ENCODE assay signal across 20 cellular contexts in genomic region chr5:78968781-78969180, GRCh38. TPM values are rescaled to one million over a fixed set of nuclear protein-coding genes. Genes with fewer than 3 reads are reported as not detected.
DNase-seq lines count a peak whose midpoint lies in the region; ATAC-seq and TF ChIP-seq lines count a peak whose summit lies in the region.
"Had no signal": no experiment of that assay in that cellular context is flagged by ENCODE, and none has a peak within 500 bp of the region (broad histone marks: within the 10 kb centered on the region; RNA-seq: fewer than 3 reads in every experiment).

No MANE protein-coding gene starts in this region.

- no peak overlapping the region for H3K27ac ChIP-seq in mesendoderm (ENCODE audit: low read depth, low read length)
- no peak overlapping the region for H3K27ac ChIP-seq in neuronal stem cell (replicated peaks; ENCODE audit: low read length)
- H3K27ac ChIP-seq in uterus: peak overlapping the region; percentile 38 to 43
- H3K27ac ChIP-seq: 22Rv1, BLaER1, C4-2B had no signal

- H2BK12ac ChIP-seq in neuronal stem cell (ENCODE audit: low read length): no peak overlapping the region

- no peak for ATAC-seq in WTC11
- no peak for ATAC-seq in HG02938 (IDR thresholded peaks at IDR 0.05; ENCODE audit: unreplicated experiment)
- no peak for ATAC-seq in Right ventricle myocardium superior (ENCODE audit: poor library complexity)
- ATAC-seq: CD8-positive, alpha-beta T cell had no signal

- H4K8ac ChIP-seq in mesendoderm (ENCODE audit: low read depth, low read length) (no peak overlapping the region), neuronal stem cell (ENCODE audit: low read depth, low read length) (no peak overlapping the region)

- H3K9ac ChIP-seq in mesendoderm (ENCODE audit: low read length): no peak overlapping the region
- no peak overlapping the region for H3K9ac ChIP-seq in neuronal stem cell (ENCODE audit: low read depth, low read length, poor library complexity)
- H3K9ac ChIP-seq: BLaER1 had no signal

- H2BK120ac ChIP-seq in mesendoderm (ENCODE audit: low read depth, low read length) (no peak overlapping the region), neuronal stem cell (ENCODE audit: low read depth, low read length) (no peak overlapping the region)

- H2BK15ac ChIP-seq in mesendoderm (replicated peaks; ENCODE audit: low read depth) (no peak overlapping the region), neuronal stem cell (ENCODE audit: low read length) (no peak overlapping the region)

- H3K4me2 ChIP-seq in mesendoderm (ENCODE audit: low read length) (no peak overlapping the region), neuronal stem cell (ENCODE audit: insufficient read depth, low read length, poor library complexity, severe bottlenecking) (peak overlapping the region; percentile 11)
- H3K4me2 ChIP-seq: BLaER1 had no signal

- no peak overlapping the region for H3K4ac ChIP-seq in mesendoderm (ENCODE audit: low read depth, low read length)
- H3K4ac ChIP-seq in neuronal stem cell (ENCODE audit: low read length): no peak overlapping the region

- TF ChIP-seq POLR2A in uterus (IDR thresholded peaks at IDR 0.05): no peak

- H2BK5ac ChIP-seq in mesendoderm (ENCODE audit: low read length) (no peak overlapping the region), neuronal stem cell (ENCODE audit: low read length) (no peak overlapping the region)

- WGBS in mesendoderm (ENCODE audit: extremely low coverage, insufficient coverage, low lambda C conversion rate): no CpG with 5 or more reads among the region's 5 CpGs
- WGBS in neuronal stem cell (ENCODE audit: extremely low coverage in 2 of 2, insufficient read length in 2 of 2, insufficient replicate concordance in 1 of 2), 2 donors: no CpG with 5 or more reads among the region's 5 CpGs

- H3K9me3 ChIP-seq in neuronal stem cell (replicated peaks in 1 of 2; ENCODE audit: control insufficient read depth in 2 of 2, insufficient read depth in 1 of 2, low read depth in 1 of 2, low read length in 2 of 2): no peaks in the 10 kb centered on the region
- H3K9me3 ChIP-seq in uterus: no peaks in the 10 kb centered on the region
- H3K9me3 ChIP-seq: BLaER1, Caco-2, HAP-1 had no signal

- no peak for TF ChIP-seq CTCF in uterus (IDR thresholded peaks at IDR 0.05)
- no peak for TF ChIP-seq CTCF in WTC11 (IDR thresholded peaks at IDR 0.05)

- H3K27me3 Mint-ChIP-seq in WTC11 (ENCODE audit: low read depth): no peaks in the 10 kb centered on the region
- H3K27me3 Mint-ChIP-seq: B cell; CD4-positive, CD25-positive, alpha-beta regulatory T cell had no signal

- H4K91ac ChIP-seq in neuronal stem cell (ENCODE audit: low read depth, low read length, poor library complexity): no peak overlapping the region

- H3K79me1 ChIP-seq in mesendoderm (ENCODE audit: low read length): no peaks in the 10 kb centered on the region
- no peaks in the 10 kb centered on the region for H3K79me1 ChIP-seq in neuronal stem cell (ENCODE audit: low read depth, low read length)

- no peak overlapping the region for H3K4me3 Mint-ChIP-seq in WTC11
- H3K4me3 Mint-ChIP-seq: B cell; CD8-positive, alpha-beta T cell; HFFc6 had no signal

- no peak overlapping the region for H4K5ac ChIP-seq in mesendoderm (ENCODE audit: low read length)

- no peak overlapping the region for H3K14ac ChIP-seq in neuronal stem cell (ENCODE audit: low read length)

- H3K27ac Mint-ChIP-seq in WTC11: no peak overlapping the region
- H3K27ac Mint-ChIP-seq: B cell; CD8-positive, alpha-beta T cell; HFFc6 had no signal

- no peak overlapping the region for H2AFZ ChIP-seq in neuronal stem cell (ENCODE audit: low read length)

- CTCF ChIA-PET in WTC11 (lab: Charles Lee): no interaction called here

- POLR2A ChIA-PET in WTC11 (lab: Charles Lee): no interaction called here

- H3K4me3 ChIP-seq in mesendoderm (ENCODE audit: low read length) (no peak overlapping the region), neuronal stem cell (ENCODE audit: low read length in 2 of 2) (no peak overlapping the region), uterus (no peak overlapping the region)
- H3K4me3 ChIP-seq: BLaER1, HAP-1 had no signal

- H3K4me1 Mint-ChIP-seq in WTC11: peaks cover 5% of the 10 kb centered on the region

- H3K56ac ChIP-seq in mesendoderm (ENCODE audit: low read length): no peak overlapping the region

- intact Hi-C loops in uterus (cut with DNase I; ENCODE audit: low total_unique reads): loop anchor here (10.0 kb wide), 2 partner anchors 324 to 434 kb away; partner anchors contain the start of gene LHFPL2
- intact Hi-C loops in Right ventricle myocardium superior (cut with DNase I): no loop called here

- H3K23ac ChIP-seq in mesendoderm (ENCODE audit: low read length) (no peak overlapping the region), neuronal stem cell (ENCODE audit: low read depth, low read length, poor library complexity) (no peak overlapping the region)

- H3K27me3 ChIP-seq in mesendoderm (ENCODE audit: insufficient read depth, low read length, poor library complexity) (no peaks in the 10 kb centered on the region), neuronal stem cell (ENCODE audit: control insufficient read depth in 3 of 3, insufficient read depth in 3 of 3, low read depth in 1 of 3, low read length in 3 of 3) (no peaks in the 10 kb centered on the region), uterus (no peaks in the 10 kb centered on the region)
- H3K27me3 ChIP-seq: BLaER1 had no signal

- no peaks in the 10 kb centered on the region for H3K4me1 ChIP-seq in mesendoderm (ENCODE audit: control insufficient read depth, low read depth, low read length)
- no peaks in the 10 kb centered on the region for H3K4me1 ChIP-seq in neuronal stem cell (ENCODE audit: control insufficient read depth in 2 of 2, insufficient read depth in 1 of 2, low read depth in 1 of 2, low read length in 2 of 2)
- H3K4me1 ChIP-seq in uterus: peaks cover 3 to 6% of the 10 kb centered on the region in 2 donors
- H3K4me1 ChIP-seq: BLaER1, HAP-1 had no signal

- no peaks in the 10 kb centered on the region for H3K79me2 ChIP-seq in mesendoderm (ENCODE audit: control insufficient read depth, insufficient read depth, low read length)

- no peaks in the 10 kb centered on the region for H3K36me3 Mint-ChIP-seq in WTC11

- H3K18ac ChIP-seq in mesendoderm (ENCODE audit: low read length) (peak overlapping the region; percentile 75), neuronal stem cell (ENCODE audit: low read length) (no peak overlapping the region)

- DNase-seq in NCI-H146 (lab: John Stamatoyannopoulos, UW): peak; percentile 7
- no peak for DNase-seq in NCI-H146 treated with DMSO at 0.1 percent for 48 hours (lab: John Stamatoyannopoulos, UW; ENCODE audit: unreplicated experiment)
- no peak for DNase-seq in mesendoderm
- DNase-seq in neuronal stem cell (ENCODE audit: low spot score): no peak
- DNase-seq in uterus: no peak
- no peak for DNase-seq in WTC11 (ENCODE audit: low spot score)
- no peak for DNase-seq in Right ventricle myocardium superior
- DNase-seq: Caco-2; CD4-positive, CD25-positive, alpha-beta regulatory T cell; CD8-positive, alpha-beta T cell; DMS153; DND-41; GOT3; HFFc6 had no signal

- H3K36me3 ChIP-seq in mesendoderm (ENCODE audit: control insufficient read depth, insufficient read depth, low read length): no peaks in the 10 kb centered on the region
- peaks cover 0 to 5% of the 10 kb centered on the region in 2 donors for H3K36me3 ChIP-seq in neuronal stem cell (replicated peaks in 1 of 2; ENCODE audit: control insufficient read depth in 2 of 2, insufficient read depth in 2 of 2, low read length in 2 of 2)
- H3K36me3 ChIP-seq in uterus: no peaks in the 10 kb centered on the region
- H3K36me3 ChIP-seq: BLaER1, HAP-1 had no signal

- no peak overlapping the region for H2AK5ac ChIP-seq in mesendoderm (ENCODE audit: low read length)
- no peak overlapping the region for H2AK5ac ChIP-seq in neuronal stem cell (ENCODE audit: low read depth, low read length)

- H3K9me3 Mint-ChIP-seq in WTC11: no peaks in the 10 kb centered on the region
- H3K9me3 Mint-ChIP-seq: CD4-positive, CD25-positive, alpha-beta regulatory T cell; CD8-positive, alpha-beta T cell; HFFc6 had no signal

TF ChIP-seq in WTC11, 78 proteins besides CTCF, POLR2A, EP300 and RAD21 (continues in another document):
- TF ChIP-seq ATF3 (CRISPR knock-in tag; conservative IDR thresholded peaks at IDR 0.05): no peak
- no peak for TF ChIP-seq ESRRA (CRISPR knock-in tag; IDR thresholded peaks at IDR 0.05; ENCODE audit: borderline replicate concordance)
- TF ChIP-seq ETV6 (CRISPR knock-in tag; IDR thresholded peaks at IDR 0.05): no peak
- TF ChIP-seq EMX1 (CRISPR knock-in tag; IDR thresholded peaks at IDR 0.05): no peak
- no peak for TF ChIP-seq ZNF281 (CRISPR knock-in tag; IDR thresholded peaks at IDR 0.05)
- no peak for TF ChIP-seq JAZF1 (CRISPR knock-in tag; IDR thresholded peaks at IDR 0.05)

RNA-seq across cellular contexts. Expression of gene ARSB, which starts 16.3 kb away (rescaled TPM):
- polyA plus RNA-seq in mesendoderm (2013, experiment 1 of 2): 8.4 TPM
- 8.1 TPM for polyA plus RNA-seq in mesendoderm (2013, experiment 2 of 2)
- polyA plus RNA-seq in neuronal stem cell (2013, experiment 1 of 2): 11.9 TPM
- 12.5 TPM for polyA plus RNA-seq in neuronal stem cell (2013, experiment 2 of 2)
- total RNA-seq in uterus (10 to 100 TPM in 3 of 4 donors, 1 to 10 TPM in 1; 10.0 to 22.7 (median 15.1) TPM), WTC11 (2021) (9.7 to 10.5 TPM (median 10.0 TPM) in 3 replicates), Right ventricle myocardium superior (9.7 TPM)

Comparison
In these comparisons a context has a peak if more than half of its experiments do, and no peak if none do; other contexts are left out.
1. H3K27ac ChIP-seq: peak in uterus (2 of 2); none in mesendoderm (single experiment) and neuronal stem cell (single experiment).